ENCODE assay signal across 6 cellular contexts in the genomic region with DNA sequence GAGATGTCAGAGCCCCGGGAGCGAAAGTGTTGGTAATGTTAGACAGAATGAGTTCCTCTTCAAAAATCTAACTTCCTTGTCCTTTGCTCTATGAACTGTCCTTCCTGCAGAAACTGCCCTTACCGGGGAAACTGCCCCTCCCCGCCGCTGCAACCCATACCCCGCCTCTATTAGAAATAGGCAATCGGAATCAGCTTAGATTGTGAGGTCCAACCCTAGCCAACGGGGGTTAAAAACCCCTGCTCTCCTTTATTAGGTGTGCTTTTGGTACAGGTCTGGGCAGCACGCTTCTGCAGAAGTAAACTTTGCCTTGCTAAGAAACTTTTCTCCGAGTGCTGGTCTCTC. TPM values are rescaled to one million over a fixed set of nuclear protein-coding genes. Genes with fewer than 3 reads are reported as not detected.
DNase-seq lines count a peak whose midpoint lies in the region; ATAC-seq and TF ChIP-seq lines count a peak whose summit lies in the region.

No MANE protein-coding gene starts in this region.

- H3K27me3 ChIP-seq in CD8-positive, alpha-beta T cell (ENCODE audit: insufficient read depth, low read length): no peaks in the 10 kb centered on the region
- H3K27me3 ChIP-seq in sigmoid colon: no peaks in the 10 kb centered on the region

- H3K4me1 Mint-ChIP-seq in CD8-positive, alpha-beta T cell (ENCODE audit: low read depth): peaks cover 16% of the 10 kb centered on the region

- POLR2A ChIA-PET in CD8-positive, alpha-beta T cell (lab: Charles Lee): interaction anchor here (0.6 to 2.9 kb wide), 4 partner anchors 11 to 42 kb away, joined by 3 to 21 read pairs (median 6); a partner anchor contains a TSS

- no peak for TF ChIP-seq POLR2A in sigmoid colon (IDR thresholded peaks at IDR 0.05)

- CTCF ChIA-PET in CD8-positive, alpha-beta T cell (lab: Charles Lee): interaction anchor here (0.6 to 9.5 kb wide), 29 partner anchors 10 to 183 kb away, joined by 3 to 167 read pairs (median 4); a partner anchor contains a TSS

- H3K27me3 Mint-ChIP-seq in CD8-positive, alpha-beta T cell (ENCODE audit: low read depth): no peaks in the 10 kb centered on the region

- 5 to 13% methylated on average over 10 of the region's 10 CpGs for WGBS in sigmoid colon, 2 donors

- intact Hi-C loops in CD8-positive, alpha-beta T cell (cut with DNase I, micrococcal nuclease): loop anchor here (1.0 to 10.0 kb wide), 7 partner anchors 11 to 1086 kb away; a partner anchor contains a TSS
- intact Hi-C loops in sigmoid colon (cut with DNase I): loop anchor here (5.0 kb wide), 1 partner anchor 249 kb away; a partner anchor contains a TSS

- H3K4me3 ChIP-seq in CD8-positive, alpha-beta T cell (ENCODE audit: low read depth, low read length): peak overlapping the region; percentile 92
- peak overlapping the region; percentile 25 to 49 (median 48) for H3K4me3 ChIP-seq in sigmoid colon

- peak overlapping the region; percentile 90 for H3K4me3 Mint-ChIP-seq in CD8-positive, alpha-beta T cell

- no peaks in the 10 kb centered on the region for H3K9me3 ChIP-seq in CD8-positive, alpha-beta T cell (ENCODE audit: low read length)
- H3K9me3 ChIP-seq in sigmoid colon: no peaks in the 10 kb centered on the region

- H3K36me3 ChIP-seq in CD8-positive, alpha-beta T cell (ENCODE audit: insufficient read depth, low read length): peaks cover 9% of the 10 kb centered on the region
- H3K36me3 ChIP-seq in sigmoid colon: peaks cover 4 to 28% (median 18%) of the 10 kb centered on the region in 4 donors

- H3K27ac ChIP-seq in CD8-positive, alpha-beta T cell (ENCODE audit: low read depth, low read length): peak overlapping the region; percentile 55
- peak overlapping the region; percentile 79 to 91 (median 88) for H3K27ac ChIP-seq in sigmoid colon

- H3K9me3 Mint-ChIP-seq in CD8-positive, alpha-beta T cell: no peaks in the 10 kb centered on the region

- no peak for DNase-seq in CD8-positive, alpha-beta T cell
- peak; percentile 85 to 86 for DNase-seq in Kasumi-1 (lab: John Stamatoyannopoulos, UW)
- peak; percentile 63 for DNase-seq in ecto neural progenitor cell (ENCODE audit: low spot score)
- no peak for DNase-seq in sigmoid colon
- no peak for DNase-seq in mesenteric fat pad (ENCODE audit: low spot score)

- peaks cover 5% of the 10 kb centered on the region for H3K4me1 ChIP-seq in CD8-positive, alpha-beta T cell (ENCODE audit: insufficient read depth, low read length)
- H3K4me1 ChIP-seq in sigmoid colon: peaks cover 0 to 18% (median 14%) of the 10 kb centered on the region in 4 donors

- H3K27ac Mint-ChIP-seq in CD8-positive, alpha-beta T cell: peak overlapping the region; percentile 93

- no peak for TF ChIP-seq CTCF in CD8-positive, alpha-beta T cell (IDR thresholded peaks at IDR 0.05)
- no peak for TF ChIP-seq CTCF in sigmoid colon (IDR thresholded peaks at IDR 0.05)

- ATAC-seq in CD8-positive, alpha-beta T cell: no peak
- ATAC-seq in HG03469 (IDR thresholded peaks at IDR 0.05; ENCODE audit: unreplicated experiment): no peak

- H3K36me3 Mint-ChIP-seq in CD8-positive, alpha-beta T cell: peaks cover 27% of the 10 kb centered on the region

- no peak for TF ChIP-seq EP300 in sigmoid colon (IDR thresholded peaks at IDR 0.05)

RNA-seq across cellular contexts. Expression of a gene that starts 11.5 kb away (rescaled TPM):
- total RNA-seq in CD8-positive, alpha-beta T cell: 100 to 1,000 TPM; 141 to 146 TPM
- total RNA-seq in sigmoid colon (100 to 1,000 TPM; 101 to 116 (median 104) TPM), mesenteric fat pad (647 TPM)
- 100 to 1,000 TPM; 656 to 938 (median 931) TPM for polyA plus RNA-seq in sigmoid colon

RNA-seq across cellular contexts. Expression of a gene that starts 13.1 kb away (rescaled TPM):
- 10 to 100 TPM; 69.7 to 71.2 TPM for total RNA-seq in CD8-positive, alpha-beta T cell
- total RNA-seq in sigmoid colon: 100 to 1,000 TPM; 109 to 162 (median 153) TPM
- polyA plus RNA-seq in sigmoid colon: 100 to 1,000 TPM; 117 to 133 (median 125) TPM
- 87.1 TPM for total RNA-seq in mesenteric fat pad

RNA-seq across cellular contexts. Expression of a gene that starts 13.7 kb away (rescaled TPM):
- 10 to 100 TPM; 27.4 to 34.7 TPM for total RNA-seq in CD8-positive, alpha-beta T cell
- 100 to 1,000 TPM in 1 of 4 donors, 10 to 100 TPM in 3; 39.9 to 118 (median 83.5) TPM for total RNA-seq in sigmoid colon
- 10 to 100 TPM; 46.7 to 96.1 (median 52.0) TPM for polyA plus RNA-seq in sigmoid colon
- 63.6 TPM for total RNA-seq in mesenteric fat pad

RNA-seq across cellular contexts. Expression of a gene that starts 17.4 kb away (rescaled TPM):
- total RNA-seq in CD8-positive, alpha-beta T cell: not detected
- total RNA-seq in sigmoid colon (not detected), mesenteric fat pad (not detected)
- polyA plus RNA-seq in sigmoid colon: not detected

RNA-seq across cellular contexts. Expression of a gene that starts 23.9 kb away (rescaled TPM):
- total RNA-seq in CD8-positive, alpha-beta T cell: not detected
- total RNA-seq in sigmoid colon: 10 to 100 TPM; 43.0 to 88.5 (median 72.4) TPM
- polyA plus RNA-seq in sigmoid colon: 10 to 100 TPM; 11.3 to 27.0 (median 11.4) TPM
- total RNA-seq in mesenteric fat pad: 273 TPM

Comparison
In these comparisons a context has a peak if more than half of its experiments do, and no peak if none do; other contexts are left out.
1. DNase-seq: peak in Kasumi-1 (2 of 2) and ecto neural progenitor cell (single experiment); none in CD8-positive, alpha-beta T cell (0 of 7), sigmoid colon (single experiment) and mesenteric fat pad (single experiment).